In the genomic region with DNA sequence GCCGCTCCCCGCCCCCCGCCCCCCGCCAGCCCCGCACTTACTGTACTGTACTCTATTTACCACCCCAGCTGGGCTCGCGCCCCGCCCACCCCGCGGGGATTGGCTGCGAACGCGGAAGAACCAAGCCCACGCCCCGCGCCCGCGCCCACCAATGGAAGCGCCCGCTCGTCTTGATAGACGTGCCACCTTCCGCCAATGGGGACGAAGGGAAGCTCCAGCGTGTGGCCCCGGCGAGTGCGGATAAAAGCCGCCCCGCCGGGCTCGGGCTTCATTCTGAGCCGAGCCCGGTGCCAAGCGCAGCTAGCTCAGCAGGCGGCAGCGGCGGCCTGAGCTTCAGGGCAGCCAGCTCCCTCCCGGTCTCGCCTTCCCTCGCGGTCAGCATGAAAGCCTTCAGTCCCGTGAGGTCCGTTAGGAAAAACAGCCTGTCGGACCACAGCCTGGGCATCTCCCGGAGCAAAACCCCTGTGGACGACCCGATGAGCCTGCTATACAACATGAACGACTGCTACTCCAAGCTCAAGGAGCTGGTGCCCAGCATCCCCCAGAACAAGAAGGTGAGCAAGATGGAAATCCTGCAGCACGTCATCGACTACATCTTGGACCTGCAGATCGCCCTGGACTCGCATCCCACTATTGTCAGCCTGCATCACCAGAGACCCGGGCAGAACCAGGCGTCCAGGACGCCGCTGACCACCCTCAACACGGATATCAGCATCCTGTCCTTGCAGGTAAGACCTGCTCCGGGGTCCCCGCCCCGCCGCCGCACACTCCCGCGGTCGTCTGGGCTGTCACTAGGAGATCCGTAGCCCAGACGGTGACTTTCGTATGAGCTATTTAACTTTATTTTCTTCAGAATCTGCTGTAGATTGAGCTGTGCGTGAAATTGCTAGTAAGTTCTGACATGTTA, we compare ENCODE assay signal across 1 cellular context.
TF ChIP-seq lines count a peak whose summit lies in the region.

A gene with protein sequence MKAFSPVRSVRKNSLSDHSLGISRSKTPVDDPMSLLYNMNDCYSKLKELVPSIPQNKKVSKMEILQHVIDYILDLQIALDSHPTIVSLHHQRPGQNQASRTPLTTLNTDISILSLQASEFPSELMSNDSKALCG (plus strand): TSS at position 271 of the 907 bp plus-strand sequence. CDS start 110 bp downstream, at position 381.

TF ChIP-seq in GM12878, 131 proteins besides CTCF, POLR2A, EP300 and RAD21 (continued from another document):
- TF ChIP-seq, protein P1, sequence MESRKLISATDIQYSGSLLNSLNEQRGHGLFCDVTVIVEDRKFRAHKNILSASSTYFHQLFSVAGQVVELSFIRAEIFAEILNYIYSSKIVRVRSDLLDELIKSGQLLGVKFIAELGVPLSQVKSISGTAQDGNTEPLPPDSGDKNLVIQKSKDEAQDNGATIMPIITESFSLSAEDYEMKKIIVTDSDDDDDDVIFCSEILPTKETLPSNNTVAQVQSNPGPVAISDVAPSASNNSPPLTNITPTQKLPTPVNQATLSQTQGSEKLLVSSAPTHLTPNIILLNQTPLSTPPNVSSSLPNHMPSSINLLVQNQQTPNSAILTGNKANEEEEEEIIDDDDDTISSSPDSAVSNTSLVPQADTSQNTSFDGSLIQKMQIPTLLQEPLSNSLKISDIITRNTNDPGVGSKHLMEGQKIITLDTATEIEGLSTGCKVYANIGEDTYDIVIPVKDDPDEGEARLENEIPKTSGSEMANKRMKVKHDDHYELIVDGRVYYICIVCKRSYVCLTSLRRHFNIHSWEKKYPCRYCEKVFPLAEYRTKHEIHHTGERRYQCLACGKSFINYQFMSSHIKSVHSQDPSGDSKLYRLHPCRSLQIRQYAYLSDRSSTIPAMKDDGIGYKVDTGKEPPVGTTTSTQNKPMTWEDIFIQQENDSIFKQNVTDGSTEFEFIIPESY (IDR thresholded peaks at IDR 0.05), result 0 out of 2 replicates have a peak, but pooled peaks have one; percentile 12
- no peak for TF ChIP-seq MTA3 (IDR thresholded peaks at IDR 0.05; ENCODE audit: borderline replicate concordance, low read length)
- TF ChIP-seq RFX5 (IDR thresholded peaks at IDR 0.05; ENCODE audit: low read depth, low read length), result no peak
- 0 out of 2 replicates have a peak, but pooled peaks have one; percentile 10 for TF ChIP-seq IRF4 (IDR thresholded peaks at IDR 0.05; ENCODE audit: low read depth, low read length)
- peak; percentile 57 for TF ChIP-seq HCFC1 (IDR thresholded peaks at IDR 0.05; ENCODE audit: low read length)
- TF ChIP-seq FOXK2 (IDR thresholded peaks at IDR 0.05), result no peak; the same call in 1 of the 2 replicates
- TF ChIP-seq SIX5 (IDR thresholded peaks at IDR 0.05; ENCODE audit: low read depth, low read length, severe bottlenecking), result peak; percentile 21
- no peak for TF ChIP-seq STAT3 (IDR thresholded peaks at IDR 0.05; ENCODE audit: low read depth, low read length)
- TF ChIP-seq, protein P2, sequence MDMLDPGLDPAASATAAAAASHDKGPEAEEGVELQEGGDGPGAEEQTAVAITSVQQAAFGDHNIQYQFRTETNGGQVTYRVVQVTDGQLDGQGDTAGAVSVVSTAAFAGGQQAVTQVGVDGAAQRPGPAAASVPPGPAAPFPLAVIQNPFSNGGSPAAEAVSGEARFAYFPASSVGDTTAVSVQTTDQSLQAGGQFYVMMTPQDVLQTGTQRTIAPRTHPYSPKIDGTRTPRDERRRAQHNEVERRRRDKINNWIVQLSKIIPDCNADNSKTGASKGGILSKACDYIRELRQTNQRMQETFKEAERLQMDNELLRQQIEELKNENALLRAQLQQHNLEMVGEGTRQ (IDR thresholded peaks at IDR 0.05; ENCODE audit: borderline replicate concordance, low read depth, low read length), result no peak
- TF ChIP-seq POU2F2 (IDR thresholded peaks at IDR 0.05; ENCODE audit: borderline replicate concordance, low read depth, low read length), result peak; percentile 98
- peak; percentile 52 for TF ChIP-seq RELA (IDR thresholded peaks at IDR 0.05; ENCODE audit: borderline replicate concordance, partially characterized antibody)
- TF ChIP-seq, protein P3, sequence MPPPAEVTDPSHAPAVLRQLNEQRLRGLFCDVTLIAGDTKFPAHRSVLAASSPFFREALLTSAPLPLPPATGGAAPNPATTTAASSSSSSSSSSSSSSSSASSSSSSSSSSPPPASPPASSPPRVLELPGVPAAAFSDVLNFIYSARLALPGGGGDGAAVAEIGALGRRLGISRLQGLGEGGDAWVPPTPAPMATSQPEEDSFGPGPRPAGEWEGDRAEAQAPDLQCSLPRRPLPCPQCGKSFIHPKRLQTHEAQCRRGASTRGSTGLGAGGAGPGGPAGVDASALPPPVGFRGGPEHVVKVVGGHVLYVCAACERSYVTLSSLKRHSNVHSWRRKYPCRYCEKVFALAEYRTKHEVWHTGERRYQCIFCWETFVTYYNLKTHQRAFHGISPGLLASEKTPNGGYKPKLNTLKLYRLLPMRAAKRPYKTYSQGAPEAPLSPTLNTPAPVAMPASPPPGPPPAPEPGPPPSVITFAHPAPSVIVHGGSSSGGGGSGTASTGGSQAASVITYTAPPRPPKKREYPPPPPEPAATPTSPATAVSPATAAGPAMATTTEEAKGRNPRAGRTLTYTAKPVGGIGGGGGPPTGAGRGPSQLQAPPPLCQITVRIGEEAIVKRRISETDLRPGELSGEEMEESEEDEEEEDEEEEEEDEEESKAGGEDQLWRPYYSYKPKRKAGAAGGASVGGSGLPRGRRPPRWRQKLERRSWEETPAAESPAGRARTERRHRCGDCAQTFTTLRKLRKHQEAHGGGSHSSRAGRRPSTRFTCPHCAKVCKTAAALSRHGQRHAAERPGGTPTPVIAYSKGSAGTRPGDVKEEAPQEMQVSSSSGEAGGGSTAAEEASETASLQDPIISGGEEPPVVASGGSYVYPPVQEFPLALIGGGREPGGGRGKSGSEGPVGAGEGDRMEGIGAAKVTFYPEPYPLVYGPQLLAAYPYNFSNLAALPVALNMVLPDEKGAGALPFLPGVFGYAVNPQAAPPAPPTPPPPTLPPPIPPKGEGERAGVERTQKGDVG (CRISPR knock-in tag; IDR thresholded peaks at IDR 0.05), result no peak
- TF ChIP-seq, protein P4, sequence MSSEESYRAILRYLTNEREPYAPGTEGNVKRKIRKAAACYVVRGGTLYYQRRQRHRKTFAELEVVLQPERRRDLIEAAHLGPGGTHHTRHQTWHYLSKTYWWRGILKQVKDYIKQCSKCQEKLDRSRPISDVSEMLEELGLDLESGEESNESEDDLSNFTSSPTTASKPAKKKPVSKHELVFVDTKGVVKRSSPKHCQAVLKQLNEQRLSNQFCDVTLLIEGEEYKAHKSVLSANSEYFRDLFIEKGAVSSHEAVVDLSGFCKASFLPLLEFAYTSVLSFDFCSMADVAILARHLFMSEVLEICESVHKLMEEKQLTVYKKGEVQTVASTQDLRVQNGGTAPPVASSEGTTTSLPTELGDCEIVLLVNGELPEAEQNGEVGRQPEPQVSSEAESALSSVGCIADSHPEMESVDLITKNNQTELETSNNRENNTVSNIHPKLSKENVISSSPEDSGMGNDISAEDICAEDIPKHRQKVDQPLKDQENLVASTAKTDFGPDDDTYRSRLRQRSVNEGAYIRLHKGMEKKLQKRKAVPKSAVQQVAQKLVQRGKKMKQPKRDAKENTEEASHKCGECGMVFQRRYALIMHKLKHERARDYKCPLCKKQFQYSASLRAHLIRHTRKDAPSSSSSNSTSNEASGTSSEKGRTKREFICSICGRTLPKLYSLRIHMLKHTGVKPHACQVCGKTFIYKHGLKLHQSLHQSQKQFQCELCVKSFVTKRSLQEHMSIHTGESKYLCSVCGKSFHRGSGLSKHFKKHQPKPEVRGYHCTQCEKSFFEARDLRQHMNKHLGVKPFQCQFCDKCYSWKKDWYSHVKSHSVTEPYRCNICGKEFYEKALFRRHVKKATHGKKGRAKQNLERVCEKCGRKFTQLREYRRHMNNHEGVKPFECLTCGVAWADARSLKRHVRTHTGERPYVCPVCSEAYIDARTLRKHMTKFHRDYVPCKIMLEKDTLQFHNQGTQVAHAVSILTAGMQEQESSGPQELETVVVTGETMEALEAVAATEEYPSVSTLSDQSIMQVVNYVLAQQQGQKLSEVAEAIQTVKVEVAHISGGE (CRISPR knock-in tag; IDR thresholded peaks at IDR 0.05), result 0 out of 2 replicates have a peak, but pooled peaks have one; percentile 18
- TF ChIP-seq GATAD2B (conservative IDR thresholded peaks at IDR 0.05; ENCODE audit: low read depth), result peak; percentile 84
- no peak for TF ChIP-seq YBX1 (IDR thresholded peaks at IDR 0.05)
- no peak for TF ChIP-seq CEBPB (IDR thresholded peaks at IDR 0.05; ENCODE audit: borderline replicate concordance in 1 of 2, low read depth in 2 of 2, low read length in 2 of 2)
- no peak for TF ChIP-seq ZBED1 (IDR thresholded peaks at IDR 0.05; ENCODE audit: borderline replicate concordance)
- TF ChIP-seq ZNF274 (IDR thresholded peaks at IDR 0.05; ENCODE audit: insufficient read depth, insufficient read length), result no peak
- TF ChIP-seq YY1 (IDR thresholded peaks at IDR 0.05; ENCODE audit: low read depth, low read length), result peak; percentile 79
- TF ChIP-seq SUPT20H (IDR thresholded peaks at IDR 0.05; ENCODE audit: borderline replicate concordance, control insufficient read depth, low read depth, low read length), result no peak
